In genomic region chr5:178426326-178427130, GRCh38 we compare ENCODE assay signal across 14 cellular contexts.
A peak's percentile ranks its signal among the peaks of the same experiment; 100 is the strongest.
DNase-seq lines count a peak whose midpoint lies in the region; ATAC-seq lines count a peak whose summit lies in the region.
"Had no signal": no experiment of that assay in that cellular context is flagged by ENCODE, and none has a peak within 500 bp of the region (broad histone marks: within the 10 kb centered on the region; RNA-seq: fewer than 3 reads in every experiment).

No MANE protein-coding gene starts in this region.

- no peak overlapping the region for H3K23ac ChIP-seq in trophoblast cell (ENCODE audit: low read length)

- no peak overlapping the region for H3K4me2 ChIP-seq in trophoblast cell (ENCODE audit: low read length)

- peak; percentile 32 for DNase-seq in activated CD8-positive, alpha-beta memory T cell treated with anti-CD3 and anti-CD28 coated beads for 24 hours
- DNase-seq in activated CD8-positive, alpha-beta memory T cell treated with anti-CD3 and anti-CD28 coated beads, Interleukin-2, amount 50 U/mL, for 4 hours = no peak
- DNase-seq in left lobe of liver (ENCODE audit: low spot score) (peak; percentile 35), trophoblast cell (peak in 1 of 2 donors; percentile 63), Ammon's horn (ENCODE audit: low spot score) (no peak)
- no peak for DNase-seq in activated CD4-positive, alpha-beta T cell treated with anti-CD3 and anti-CD28 coated beads for 48 hours
- DNase-seq: CD4-positive, CD25-positive, alpha-beta regulatory T cell; GOT3; NCI-H1417; NCI-H2029 treated with DMSO at 0.1 percent for 48 hours; NCI-H524; SHP77 treated with DMSO at 0.1 percent for 48 hours had no signal

- H2BK120ac ChIP-seq in trophoblast cell (ENCODE audit: insufficient read depth, low read length, poor library complexity) = no peak overlapping the region

- H4K91ac ChIP-seq in trophoblast cell (ENCODE audit: low read depth, low read length) = no peak overlapping the region

- H2BK12ac ChIP-seq in trophoblast cell (ENCODE audit: low read length) = no peak overlapping the region

- peak overlapping the region; percentile 33 for H2AK5ac ChIP-seq in trophoblast cell (ENCODE audit: low read length)

- H3K9me3 ChIP-seq in trophoblast cell (ENCODE audit: insufficient read depth, low read depth, low read length) = peaks cover 2% of the 10 kb centered on the region

- no peak overlapping the region for H3K9ac ChIP-seq in trophoblast cell (ENCODE audit: low read length)

- H3K79me2 ChIP-seq in trophoblast cell (ENCODE audit: control insufficient read depth, insufficient read depth, low read length, poor library complexity) = no peaks in the 10 kb centered on the region

- H4K12ac ChIP-seq in trophoblast cell (ENCODE audit: low read depth, low read length) = no peak overlapping the region

- WGBS in trophoblast cell (ENCODE audit: extremely low coverage, insufficient coverage, insufficient read length) = no CpG with 5 or more reads among the region's 26 CpGs

- H3K4ac ChIP-seq in trophoblast cell (ENCODE audit: low read depth, low read length) = no peak overlapping the region

- H3K4me1 ChIP-seq in trophoblast cell (ENCODE audit: control insufficient read depth in 1 of 2, insufficient read depth in 2 of 2, low read length in 2 of 2) = peaks cover 6 to 9% of the 10 kb centered on the region in 2 experiments

- no peaks in the 10 kb centered on the region for H3K79me1 ChIP-seq in trophoblast cell (ENCODE audit: low read length)

- H2AFZ ChIP-seq in trophoblast cell (ENCODE audit: insufficient read depth, low read length, poor library complexity) = no peak overlapping the region

- no peak overlapping the region for H3K27ac ChIP-seq in trophoblast cell (ENCODE audit: low read depth, low read length)

- H3K14ac ChIP-seq in trophoblast cell (ENCODE audit: low read length) = no peak overlapping the region

- H3K18ac ChIP-seq in trophoblast cell (ENCODE audit: low read length) = no peak overlapping the region

- no peaks in the 10 kb centered on the region for H3K36me3 ChIP-seq in trophoblast cell (ENCODE audit: control insufficient read depth in 1 of 2, insufficient read depth in 2 of 2, low read length in 2 of 2)

- H3K27me3 ChIP-seq in trophoblast cell (ENCODE audit: insufficient read depth, low read length) = no peaks in the 10 kb centered on the region

- no peak overlapping the region for H3K4me3 ChIP-seq in trophoblast cell (ENCODE audit: low read depth, low read length)

- H2BK5ac ChIP-seq in trophoblast cell (ENCODE audit: low read depth, low read length, poor library complexity) = no peak overlapping the region

- no peak overlapping the region for H4K8ac ChIP-seq in trophoblast cell (ENCODE audit: low read depth, low read length)

- ATAC-seq in left lobe of liver (no peak), HG03378 (IDR thresholded peaks at IDR 0.05; ENCODE audit: unreplicated experiment) (no peak), HG02642 (IDR thresholded peaks at IDR 0.05; ENCODE audit: poor library complexity, unreplicated experiment) (no peak)

Comparison
In these comparisons a context has a peak if more than half of its experiments do, and no peak if none do; other contexts are left out.
1. DNase-seq: peak in activated CD8-positive, alpha-beta memory T cell treated with anti-CD3 and anti-CD28 coated beads for 24 hours (single experiment) and left lobe of liver (single experiment); none in activated CD8-positive, alpha-beta memory T cell treated with anti-CD3 and anti-CD28 coated beads, Interleukin-2, amount 50 U/mL, for 4 hours (single experiment), Ammon's horn (single experiment) and activated CD4-positive, alpha-beta T cell treated with anti-CD3 and anti-CD28 coated beads for 48 hours (single experiment).